Comparison of ENCODE assay signal across 11 cellular contexts in genomic region chr20:20366896-20367680, GRCh38. TPM values are rescaled to one million over a fixed set of nuclear protein-coding genes. Genes with fewer than 3 reads are reported as not detected.
A peak's percentile ranks its signal among the peaks of the same experiment; 100 is the strongest.
DNase-seq lines count a peak whose midpoint lies in the region; ATAC-seq, FAIRE-seq and TF ChIP-seq lines count a peak whose summit lies in the region.
"Had no signal": no experiment of that assay in that cellular context is flagged by ENCODE, and none has a peak within 500 bp of the region (broad histone marks: within the 10 kb centered on the region; RNA-seq: fewer than 3 reads in every experiment).

No MANE protein-coding gene starts in this region.

- H2AFZ ChIP-seq in astrocyte (ENCODE audit: low read depth, low read length): no peak overlapping the region

- no peak for FAIRE-seq in astrocyte (lab: Jason Lieb, UNC)
- FAIRE-seq: RCC 7860 had no signal

- H3K27ac ChIP-seq in HEK293 (ENCODE audit: extremely low read depth, low read depth, low read length) (no peak overlapping the region; the same call in 1 of the 2 replicates), astrocyte (ENCODE audit: low read depth, low read length) (no peak overlapping the region)
- H3K27ac ChIP-seq: body of pancreas had no signal

- H3K4me1 ChIP-seq in Caco-2 (peaks cover 12% of the 10 kb centered on the region), HEK293 (ENCODE audit: control insufficient read depth, insufficient read depth, low read length) (peaks cover 11% of the 10 kb centered on the region; the same call in 1 of the 2 replicates), astrocyte (ENCODE audit: insufficient read depth, low read length) (no peaks in the 10 kb centered on the region)

- H3K4me3 ChIP-seq in Caco-2 (ENCODE audit: low read depth, low read length): peak overlapping the region; percentile 35; the same call in 1 of the 2 replicates
- peak overlapping the region; percentile 43; the same call in 1 of the 2 replicates for H3K4me3 ChIP-seq in HEK293 (ENCODE audit: low read depth, low read length)
- no peak overlapping the region for H3K4me3 ChIP-seq in astrocyte (ENCODE audit: insufficient read depth, low read depth, low read length)
- H3K4me3 ChIP-seq: body of pancreas, lung had no signal

- POLR2A ChIA-PET in Caco-2 (lab: Charles Lee) (no interaction called here), HEK293 (lab: Yijun Ruan, JAX) (no interaction called here)

- no peak overlapping the region for H3K27ac Mint-ChIP-seq in Caco-2 (ENCODE audit: unreplicated experiment)
- peak overlapping the region; percentile 83 for H3K27ac Mint-ChIP-seq in astrocyte (ENCODE audit: unreplicated experiment)
- H3K27ac Mint-ChIP-seq in nephron progenitor cell: no peak overlapping the region

- H3K36me3 Mint-ChIP-seq in Caco-2 (ENCODE audit: insufficient read depth, unreplicated experiment) (no peaks in the 10 kb centered on the region), astrocyte (ENCODE audit: low read depth, unreplicated experiment) (no peaks in the 10 kb centered on the region), nephron progenitor cell (ENCODE audit: low read depth) (no peaks in the 10 kb centered on the region)

- DNase-seq in Caco-2 (no peak), astrocyte (ENCODE audit: low read depth) (no peak), nephron progenitor cell (peak; percentile 43), NOMO-1 (lab: John Stamatoyannopoulos, UW; ENCODE audit: unreplicated experiment in 2 of 2) (no peak), dedifferentiated amniotic fluid mesenchymal stem cell (ENCODE audit: extremely low spot score) (no peak)
- DNase-seq in effector CD8-positive, alpha-beta T cell (lab: John Stamatoyannopoulos, UW): no peak
- DNase-seq: body of pancreas had no signal

- CTCF ChIA-PET in Caco-2 (lab: Charles Lee): no interaction called here
- CTCF ChIA-PET in HEK293 (lab: Yijun Ruan, JAX): interaction anchor here (0.7 kb wide), 1 partner anchor 34 kb away, joined by 4 read pairs; no protein-coding TSS in a partner anchor

- no peak for ATAC-seq in HG02678 (IDR thresholded peaks at IDR 0.05; ENCODE audit: unreplicated experiment)

- BruUV-seq in Caco-2 (replicated peaks; lab: Mats Ljungman, UMichigan): no TSS peak

- H3K79me2 ChIP-seq in astrocyte (ENCODE audit: insufficient read depth, low read length): no peaks in the 10 kb centered on the region

- intact Hi-C loops in Caco-2 (cut with micrococcal nuclease; ENCODE audit: unreplicated experiment): loop anchor here (10.0 kb wide), 2 partner anchors 118 to 232 kb away; no protein-coding TSS in a partner anchor

- H3K4me1 Mint-ChIP-seq in Caco-2 (ENCODE audit: low read depth, unreplicated experiment) (peaks cover 19% of the 10 kb centered on the region), astrocyte (ENCODE audit: low read depth, unreplicated experiment) (peaks cover 6% of the 10 kb centered on the region), nephron progenitor cell (peaks cover 17% of the 10 kb centered on the region)

- peaks cover 48% of the 10 kb centered on the region for H3K27me3 Mint-ChIP-seq in Caco-2 (ENCODE audit: insufficient read depth, unreplicated experiment)
- peaks cover 60% of the 10 kb centered on the region for H3K27me3 Mint-ChIP-seq in astrocyte (ENCODE audit: low read depth, unreplicated experiment)
- H3K27me3 Mint-ChIP-seq in nephron progenitor cell (ENCODE audit: low read depth, poor library complexity): peaks cover 89% of the 10 kb centered on the region

- H3K9ac ChIP-seq in astrocyte (ENCODE audit: low read length): no peak overlapping the region

- H3K27me3 ChIP-seq in Caco-2 (replicated peaks; ENCODE audit: control insufficient read depth, insufficient read depth, low read length) (no peaks in the 10 kb centered on the region; the same call in 1 of the 2 replicates), astrocyte (ENCODE audit: insufficient read depth, low read length) (peaks cover 74% of the 10 kb centered on the region)

- peak overlapping the region; percentile 51 for H3K4me3 Mint-ChIP-seq in Caco-2 (ENCODE audit: unreplicated experiment)
- no peak overlapping the region for H3K4me3 Mint-ChIP-seq in astrocyte (ENCODE audit: unreplicated experiment)
- H3K4me3 Mint-ChIP-seq in nephron progenitor cell: peak overlapping the region; percentile 67

- peaks cover 4% of the 10 kb centered on the region for H4K20me1 ChIP-seq in astrocyte (ENCODE audit: insufficient read depth, low read length)

- H3K9me3 ChIP-seq in Caco-2 (0 out of 2 replicates have a peak, but pooled peaks cover 3% of the 10 kb centered on the region), HEK293 (ENCODE audit: control insufficient read depth, insufficient read depth, low read depth, low read length) (no peaks in the 10 kb centered on the region), astrocyte (ENCODE audit: insufficient read depth, low read depth, low read length) (peaks cover 4% of the 10 kb centered on the region)
- H3K9me3 ChIP-seq: body of pancreas had no signal

- H3K36me3 ChIP-seq in Caco-2 (ENCODE audit: control insufficient read depth, insufficient read depth, low read length) (no peaks in the 10 kb centered on the region), HEK293 (ENCODE audit: control insufficient read depth in 2 of 2, insufficient read depth in 1 of 2, low read length in 2 of 2) (no peaks in the 10 kb centered on the region), astrocyte (ENCODE audit: insufficient read depth, low read length) (no peaks in the 10 kb centered on the region)

- TF ChIP-seq CTCF in Caco-2 (IDR thresholded peaks at IDR 0.05; ENCODE audit: insufficient read depth in 1 of 2, low read depth in 1 of 2, low read length in 1 of 2, severe bottlenecking in 1 of 2, unreplicated experiment in 1 of 2): no peak
- no peak for TF ChIP-seq CTCF in HEK293 (tag by site-specific recombination; IDR thresholded peaks at IDR 0.05)
- TF ChIP-seq CTCF in astrocyte (IDR thresholded peaks at IDR 0.05; ENCODE audit: insufficient read depth, low read depth, low read length): no peak
- no peak for TF ChIP-seq CTCF in nephron progenitor cell (IDR thresholded peaks at IDR 0.05)

- H3K4me2 ChIP-seq in astrocyte (ENCODE audit: low read length): no peak overlapping the region

- no peaks in the 10 kb centered on the region for H3K9me3 Mint-ChIP-seq in Caco-2 (ENCODE audit: unreplicated experiment)
- peaks cover 9% of the 10 kb centered on the region for H3K9me3 Mint-ChIP-seq in astrocyte (ENCODE audit: unreplicated experiment)
- no peaks in the 10 kb centered on the region for H3K9me3 Mint-ChIP-seq in nephron progenitor cell

TF ChIP-seq in HEK293, 187 proteins besides CTCF, POLR2A, EP300 and RAD21:
- TF ChIP-seq KLF10 (tag by site-specific recombination; IDR thresholded peaks at IDR 0.05): no peak
- no peak for TF ChIP-seq ZSCAN5A (tag by site-specific recombination; IDR thresholded peaks at IDR 0.05)
- no peak for TF ChIP-seq KLF7 (tag by site-specific recombination; IDR thresholded peaks at IDR 0.05; ENCODE audit: borderline replicate concordance)
- no peak for TF ChIP-seq BCL11A (tag by site-specific recombination; IDR thresholded peaks at IDR 0.05; ENCODE audit: low read depth)
- no peak for TF ChIP-seq ZNF174 (tag by site-specific recombination; IDR thresholded peaks at IDR 0.05)
TF ChIP-seq in HEK293: peak in this region for 0.

RNA-seq across cellular contexts. Expression of gene INSM1, which starts 0.8 kb away (rescaled TPM):
- total RNA-seq in Caco-2 (2022) (not detected in 2 replicates), astrocyte (0.09 TPM in 1 of 2 replicates, not detected in the other)
